Comparison of ENCODE assay signal across 8 cellular contexts in the genomic region with DNA sequence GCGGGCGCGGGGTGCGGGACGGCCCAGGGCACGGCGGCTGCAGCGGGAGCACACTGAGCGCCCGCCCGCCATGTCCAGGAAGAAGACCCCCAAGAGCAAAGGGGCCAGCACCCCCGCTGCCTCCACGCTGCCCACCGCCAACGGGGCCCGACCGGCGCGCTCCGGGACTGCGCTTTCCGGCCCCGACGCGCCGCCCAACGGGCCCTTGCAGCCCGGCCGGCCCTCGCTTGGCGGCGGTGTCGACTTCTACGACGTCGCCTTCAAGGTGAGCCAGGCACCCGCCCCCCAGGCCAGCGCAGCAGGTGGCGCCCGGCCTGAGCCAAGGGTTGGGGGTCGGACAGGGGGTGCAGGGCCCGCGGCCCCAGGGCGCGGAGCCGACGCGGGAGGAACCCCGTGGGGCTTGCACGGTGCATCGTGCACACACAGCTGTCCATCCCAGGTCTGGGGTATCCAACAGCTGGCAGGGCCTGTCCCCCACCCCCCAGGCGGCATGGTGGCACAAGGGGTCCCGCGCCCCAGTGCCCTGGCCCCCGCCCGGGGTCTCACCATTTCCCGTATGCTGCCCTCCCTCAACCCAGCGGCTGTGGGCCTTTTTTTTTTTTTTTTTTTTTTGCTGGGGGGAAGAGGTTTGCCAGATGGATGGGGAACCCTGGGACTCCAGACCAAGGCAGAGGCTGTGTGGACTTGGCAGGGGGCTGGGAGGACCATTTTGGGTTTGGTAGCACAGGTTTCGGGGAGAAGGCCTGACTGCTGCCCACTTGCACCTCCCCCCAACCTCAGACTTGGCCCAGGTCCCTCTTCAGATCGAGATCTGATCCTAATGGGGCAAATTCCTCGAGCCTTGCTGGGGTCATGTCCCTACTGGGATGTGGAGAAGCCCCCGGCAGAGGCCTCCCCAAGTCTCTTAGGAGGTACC. TPM values are rescaled to one million over a fixed set of nuclear protein-coding genes. Genes with fewer than 3 reads are reported as not detected.
DNase-seq lines count a peak whose midpoint lies in the region; ATAC-seq and TF ChIP-seq lines count a peak whose summit lies in the region.

No MANE protein-coding gene starts in this region.

- peaks cover 50% of the 10 kb centered on the region for H3K4me1 ChIP-seq in A673 (ENCODE audit: insufficient read depth, low read length, poor library complexity, severe bottlenecking)

- no TSS peak for BruUV-seq in A673 (replicated peaks; lab: Mats Ljungman, UMichigan)

- in situ Hi-C loops in GM13976 (cut with MboI; ENCODE audit: low sequenced_read_pairs, unreplicated experiment) = no loop called here

- H3K4me3 ChIP-seq in A673 (ENCODE audit: low read depth, low read length, poor library complexity, severe bottlenecking) = peak overlapping the region; percentile 53
- peak overlapping the region; percentile 13 for H3K4me3 ChIP-seq in fibroblast of mammary gland (ENCODE audit: control insufficient read depth, low read depth, low read length)
- peak overlapping the region; percentile 3 to 47 (median 36) for H3K4me3 ChIP-seq in skin epidermis

- TF ChIP-seq CTCF in A673 (conservative IDR thresholded peaks at IDR 0.05; ENCODE audit: low read depth, low read length) (no peak), GM13976 (IDR thresholded peaks at IDR 0.05; ENCODE audit: borderline replicate concordance, control extremely low read depth, extremely low read depth, insufficient read depth, missing control alignments) (no peak), fibroblast of mammary gland (conservative IDR thresholded peaks at IDR 0.05; ENCODE audit: control insufficient read depth, insufficient read depth, low read depth, low read length) (no peak)

- H3K27me3 ChIP-seq in A673 (replicated peaks; ENCODE audit: insufficient read depth, low read depth, low read length, poor library complexity) = no peaks in the 10 kb centered on the region

- CTCF ChIA-PET in A673 (lab: Charles Lee) = interaction anchor here (0.5 kb wide), 1 partner anchor 9 kb away, joined by 3 read pairs; no protein-coding TSS in a partner anchor

- no peaks in the 10 kb centered on the region for H3K9me3 ChIP-seq in A673 (ENCODE audit: low read depth, low read length, poor library complexity, severe bottlenecking)

- intact Hi-C loops in A673 (cut with micrococcal nuclease; ENCODE audit: unreplicated experiment) = no loop called here

- DNase-seq in A673 (ENCODE audit: low spot score) = peak; percentile 45
- DNase-seq in GM13976 (ENCODE audit: low spot score) = peak; percentile 64
- DNase-seq in T-helper 9 cell = peak; percentile 26
- DNase-seq in fibroblast of mammary gland (ENCODE audit: low read depth) = peak; percentile 32
- no peak for DNase-seq in T1000 (lab: John Stamatoyannopoulos, UW)
- no peak for DNase-seq in mesenteric fat pad (ENCODE audit: low spot score)

- H3K36me3 ChIP-seq in A673 (ENCODE audit: insufficient read depth, low read length, poor library complexity, severe bottlenecking) = peaks cover 30% of the 10 kb centered on the region

- ATAC-seq in GM18858 (IDR thresholded peaks at IDR 0.05; ENCODE audit: unreplicated experiment) = no peak

- POLR2A ChIA-PET in A673 (lab: Charles Lee; ENCODE audit: low non-redundant PET) = no interaction called here

- peak overlapping the region; percentile 31 for H3K27ac ChIP-seq in A673 (ENCODE audit: low read depth, low read length, poor library complexity, severe bottlenecking)
- H3K27ac ChIP-seq in skin epidermis = peak overlapping the region in 6 of 21 experiments; percentile 39 to 70 (median 49)

RNA-seq across cellular contexts. Expression of a gene that starts 0.5 kb away (rescaled TPM):
- total RNA-seq in A673 (2021) (0.49 and 1.7 TPM in 2 replicates), mesenteric fat pad (not detected)

RNA-seq across cellular contexts. Expression of a gene that starts 6.6 kb away (rescaled TPM):
- total RNA-seq in A673 (2021) (96.7 and 97.4 TPM in 2 replicates), mesenteric fat pad (63.5 TPM)

RNA-seq across cellular contexts. Expression of a gene that starts 13.3 kb away (rescaled TPM):
- 121 and 141 TPM in 2 replicates for total RNA-seq in A673 (2021)
- 99.4 TPM for total RNA-seq in mesenteric fat pad

RNA-seq across cellular contexts. Expression of a gene that starts 47.4 kb away (rescaled TPM):
- total RNA-seq in A673 (2021) (1.1 and 3.8 TPM in 2 replicates), mesenteric fat pad (0.06 TPM)

RNA-seq across cellular contexts. Expression of a gene that starts 56.3 kb away (rescaled TPM):
- total RNA-seq in A673 (2021) (58.3 and 58.8 TPM in 2 replicates), mesenteric fat pad (21.9 TPM)

Comparison
In these comparisons a context has a peak if more than half of its experiments do, and no peak if none do; other contexts are left out.
1. DNase-seq: peak in A673 (single experiment), GM13976 (single experiment), T-helper 9 cell (single experiment) and fibroblast of mammary gland (single experiment); none in T1000 (single experiment) and mesenteric fat pad (single experiment).
2. Peak in every context shown above with its lines, with median percentiles within 50 percentile points of each other: H3K4me3 ChIP-seq.